8 cellular contexts compared by ENCODE assay signal in the genomic region with DNA sequence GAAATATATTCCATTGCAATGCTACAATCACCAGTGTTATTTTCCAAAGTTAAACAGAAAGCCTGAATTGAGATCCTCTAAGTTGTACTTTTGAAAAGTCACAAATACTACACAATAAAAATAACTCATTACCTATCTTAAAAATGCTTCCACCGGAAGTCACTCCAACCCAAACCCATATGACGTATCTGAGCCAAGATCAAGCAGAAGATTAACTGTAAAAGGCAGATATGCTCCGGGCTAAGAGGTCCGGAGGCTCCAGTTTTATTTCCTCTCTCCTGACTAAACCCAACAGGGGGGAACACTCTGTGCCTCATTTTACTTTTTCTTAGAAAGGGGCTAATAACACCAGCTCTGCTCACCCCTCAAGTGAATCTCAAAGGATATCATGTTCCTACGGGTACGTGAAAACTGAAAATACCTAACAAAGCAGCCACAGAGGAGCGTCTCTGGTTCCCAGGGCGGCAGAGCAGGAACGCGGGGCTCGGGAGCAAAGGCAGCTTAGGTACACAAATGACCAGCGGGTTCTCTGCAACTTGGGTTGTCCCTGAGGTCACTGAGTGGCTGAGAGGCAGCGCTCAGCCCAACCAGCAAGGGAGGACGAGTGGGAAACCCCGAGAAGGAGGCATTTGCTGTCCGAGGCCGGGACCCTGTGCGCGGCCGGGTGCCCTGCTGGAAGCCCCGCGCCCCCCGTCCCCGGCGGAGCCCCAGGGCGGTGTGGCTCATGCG. TPM values are rescaled to one million over a fixed set of nuclear protein-coding genes. Genes with fewer than 3 reads are reported as not detected.
A peak's percentile ranks its signal among the peaks of the same experiment; 100 is the strongest.
DNase-seq lines count a peak whose midpoint lies in the region; ATAC-seq, FAIRE-seq and TF ChIP-seq lines count a peak whose summit lies in the region.

No MANE protein-coding gene starts in this region.

- DNase-seq in AG09309 (ENCODE audit: low read depth) (no peak), GM12892 (ENCODE audit: insufficient read length) (no peak), glutamatergic neuron (peak; percentile 34), pancreas (peak; percentile 65 to 86 (median 70)), NCI-H2196 treated with DMSO at 0.1 percent for 48 hours (lab: John Stamatoyannopoulos, UW; ENCODE audit: unreplicated experiment) (no peak), mucosa of gallbladder (ENCODE audit: low spot score) (no peak)
- DNase-seq in activated CD8-positive, alpha-beta T cell treated with anti-CD3 and anti-CD28 coated beads, Interleukin-2, amount 10 ng/mL, durations not matched to agents 7 days and 5 days = no peak

- peak overlapping the region; percentile 40 for H3K27ac Mint-ChIP-seq in activated CD8-positive, alpha-beta T cell treated with anti-CD3 and anti-CD28 coated beads, Interleukin-2, amount 10 ng/mL, durations not matched to agents 7 days and 5 days
- H3K27ac Mint-ChIP-seq in glutamatergic neuron (ENCODE audit: unreplicated experiment) = no peak overlapping the region

- ATAC-seq in HG03442 (IDR thresholded peaks at IDR 0.05; ENCODE audit: unreplicated experiment) = peak; percentile 21
- ATAC-seq in activated CD8-positive, alpha-beta T cell treated with anti-CD3 and anti-CD28 coated beads, Interleukin-2, amount 10 ng/mL, durations not matched to agents 7 days and 5 days = peak; percentile 14
- peak; percentile 44 to 55 (median 47) for ATAC-seq in pancreas

- H3K36me3 Mint-ChIP-seq in activated CD8-positive, alpha-beta T cell treated with anti-CD3 and anti-CD28 coated beads, Interleukin-2, amount 10 ng/mL, durations not matched to agents 7 days and 5 days (ENCODE audit: low read depth) = peaks cover 2% of the 10 kb centered on the region
- peaks cover 5% of the 10 kb centered on the region for H3K36me3 Mint-ChIP-seq in glutamatergic neuron (ENCODE audit: unreplicated experiment)

- H3K4me1 Mint-ChIP-seq in activated CD8-positive, alpha-beta T cell treated with anti-CD3 and anti-CD28 coated beads, Interleukin-2, amount 10 ng/mL, durations not matched to agents 7 days and 5 days (ENCODE audit: low read depth) = peaks cover 34% of the 10 kb centered on the region
- H3K4me1 Mint-ChIP-seq in glutamatergic neuron (ENCODE audit: low read depth, unreplicated experiment) = peaks cover 1% of the 10 kb centered on the region

- H3K36me3 ChIP-seq in pancreas = no peaks in the 10 kb centered on the region

- intact Hi-C loops in pancreas (cut with DNase I) = no loop called here

- peak; percentile 3; the same call in 1 of the 2 replicates for TF ChIP-seq POLR2A in GM12892 (IDR thresholded peaks at IDR 0.05; ENCODE audit: low read depth, low read length)

- TF ChIP-seq CTCF in AG09309 (IDR thresholded peaks at IDR 0.05; ENCODE audit: control insufficient read depth, insufficient read depth, low read depth, low read length, missing control alignments) (no peak), glutamatergic neuron (IDR thresholded peaks at IDR 0.05; ENCODE audit: partially characterized antibody, unreplicated experiment) (no peak), pancreas (IDR thresholded peaks at IDR 0.05) (no peak)

- H3K4me3 ChIP-seq in AG09309 (ENCODE audit: control insufficient read depth, low read depth, low read length) = peak overlapping the region; percentile 87
- peak overlapping the region; percentile 68 to 93 (median 78) for H3K4me3 ChIP-seq in pancreas

- H3K4me3 Mint-ChIP-seq in activated CD8-positive, alpha-beta T cell treated with anti-CD3 and anti-CD28 coated beads, Interleukin-2, amount 10 ng/mL, durations not matched to agents 7 days and 5 days = peak overlapping the region; percentile 80
- peak overlapping the region; percentile 86 for H3K4me3 Mint-ChIP-seq in glutamatergic neuron (ENCODE audit: unreplicated experiment)

- peaks cover 21 to 47% (median 26%) of the 10 kb centered on the region in 3 donors for H3K4me1 ChIP-seq in pancreas

- FAIRE-seq in GM12892 (lab: Jason Lieb, UNC) = peak; percentile 81
- FAIRE-seq in pancreas (lab: Jason Lieb, UNC) = no peak

- no peaks in the 10 kb centered on the region for H3K9me3 Mint-ChIP-seq in activated CD8-positive, alpha-beta T cell treated with anti-CD3 and anti-CD28 coated beads, Interleukin-2, amount 10 ng/mL, durations not matched to agents 7 days and 5 days (ENCODE audit: insufficient read depth)
- peaks cover 5% of the 10 kb centered on the region for H3K9me3 Mint-ChIP-seq in glutamatergic neuron (ENCODE audit: unreplicated experiment)

- POLR2A ChIA-PET in activated CD8-positive, alpha-beta T cell treated with anti-CD3 and anti-CD28 coated beads, Interleukin-2, amount 10 ng/mL, durations not matched to agents 7 days and 5 days (lab: Charles Lee) = no interaction called here

- peaks cover 20% of the 10 kb centered on the region for H3K27me3 Mint-ChIP-seq in activated CD8-positive, alpha-beta T cell treated with anti-CD3 and anti-CD28 coated beads, Interleukin-2, amount 10 ng/mL, durations not matched to agents 7 days and 5 days (ENCODE audit: low read depth)
- H3K27me3 Mint-ChIP-seq in glutamatergic neuron (ENCODE audit: unreplicated experiment) = peaks cover 3% of the 10 kb centered on the region

- 1% methylated on average over 26 to 27 of the region's 27 CpGs for WGBS in pancreas, 2 donors

- no peaks in the 10 kb centered on the region for H3K9me3 ChIP-seq in pancreas

- H3K27ac ChIP-seq in pancreas = peak overlapping the region; percentile 88 to 98 (median 96)

- CTCF ChIA-PET in activated CD8-positive, alpha-beta T cell treated with anti-CD3 and anti-CD28 coated beads, Interleukin-2, amount 10 ng/mL, durations not matched to agents 7 days and 5 days (lab: Charles Lee) = no interaction called here

- H3K27me3 ChIP-seq in pancreas = no peaks in the 10 kb centered on the region

RNA-seq across cellular contexts. Expression of a gene that starts 0.8 kb away (rescaled TPM):
- polyA plus RNA-seq in GM12892 (2012; ENCODE audit: missing spikeins) = 20.3 TPM
- 1 to 10 TPM; 3.9 to 4.2 TPM for total RNA-seq in activated CD8-positive, alpha-beta T cell treated with anti-CD3 and anti-CD28 coated beads, Interleukin-2, amount 10 ng/mL, durations not matched to agents 7 days and 5 days
- total RNA-seq in glutamatergic neuron (ENCODE audit: unreplicated experiment) = 1.7 TPM
- 10 to 100 TPM in 5 of 6 donors, 1 to 10 TPM in 1; 9.3 to 23.1 (median 14.2) TPM for total RNA-seq in pancreas
- 10 to 100 TPM; 10.9 to 23.6 TPM for polyA plus RNA-seq in pancreas
- total RNA-seq in mucosa of gallbladder = 41.1 TPM

RNA-seq across cellular contexts. Expression of a gene that starts 54.6 kb away (rescaled TPM):
- polyA plus RNA-seq in GM12892 (2012; ENCODE audit: missing spikeins) = 20.7 TPM
- 10 to 100 TPM; 23.7 to 24.3 TPM for total RNA-seq in activated CD8-positive, alpha-beta T cell treated with anti-CD3 and anti-CD28 coated beads, Interleukin-2, amount 10 ng/mL, durations not matched to agents 7 days and 5 days
- total RNA-seq in glutamatergic neuron (ENCODE audit: unreplicated experiment) (41.2 TPM), pancreas (10 to 100 TPM; 17.4 to 25.1 (median 19.4) TPM), mucosa of gallbladder (62.7 TPM)
- 10 to 100 TPM; 34.8 to 56.4 TPM for polyA plus RNA-seq in pancreas

Comparison
In these comparisons a context has a peak if more than half of its experiments do, and no peak if none do; other contexts are left out.
1. DNase-seq: peak in glutamatergic neuron (single experiment) and pancreas (6 of 6); none in AG09309 (single experiment), GM12892 (single experiment), activated CD8-positive, alpha-beta T cell treated with anti-CD3 and anti-CD28 coated beads, Interleukin-2, amount 10 ng/mL, durations not matched to agents 7 days and 5 days (single experiment), NCI-H2196 treated with DMSO at 0.1 percent for 48 hours (single experiment) and mucosa of gallbladder (single experiment).
2. Peak in every context shown above with its lines, with median percentiles within 50 percentile points of each other: ATAC-seq.